Comparison of ENCODE assay signal across 8 cellular contexts in the genomic region with DNA sequence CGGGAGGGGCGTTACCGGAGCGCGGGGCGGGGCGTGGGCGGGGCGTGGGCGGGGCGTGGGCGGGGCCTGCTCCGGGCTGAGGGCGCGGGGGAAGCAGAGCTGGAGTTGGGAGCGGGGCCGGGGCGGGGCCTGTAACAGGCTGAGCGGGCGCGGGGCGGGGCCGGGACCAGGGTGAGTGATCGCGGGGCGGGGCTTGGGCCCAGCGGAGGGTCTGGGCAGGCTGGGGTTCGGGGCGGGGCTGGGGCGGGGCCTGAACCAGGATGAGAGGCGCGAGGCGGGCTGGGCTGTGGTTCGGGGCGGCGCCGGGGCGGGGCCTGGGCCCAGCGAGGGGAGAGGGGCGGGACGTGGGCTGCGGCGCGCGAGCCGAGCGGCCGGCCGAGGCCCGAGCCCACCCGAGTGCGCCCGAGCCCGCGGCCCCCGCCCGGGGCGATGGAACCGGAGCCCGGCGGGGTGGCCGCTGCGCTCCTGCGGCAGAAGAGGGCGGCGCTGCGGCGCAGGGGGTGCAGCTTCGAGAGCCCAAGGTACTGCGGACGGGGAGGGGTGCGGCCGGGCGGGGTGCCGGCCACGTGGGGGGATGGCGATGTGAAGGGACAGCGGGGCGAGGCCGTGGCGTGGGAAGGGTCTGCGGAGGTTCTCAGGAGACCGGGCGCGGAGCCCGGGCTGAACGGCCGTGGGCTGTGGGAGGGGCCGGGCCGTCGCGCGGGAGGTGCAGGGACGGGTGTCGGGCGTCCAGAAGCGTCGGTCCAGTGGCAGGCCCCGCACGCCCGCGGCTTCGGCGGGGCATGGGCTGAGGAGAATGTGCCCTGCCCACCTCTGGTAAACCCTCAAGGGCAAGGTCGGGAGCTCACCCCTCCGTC. TPM values are rescaled to one million over a fixed set of nuclear protein-coding genes. Genes with fewer than 3 reads are reported as not detected.
DNase-seq lines count a peak whose midpoint lies in the region; ATAC-seq and FAIRE-seq lines count a peak whose summit lies in the region.

No MANE protein-coding gene starts in this region.

- peak overlapping the region in 1 of 8 donors; percentile 58 for H3K27ac Mint-ChIP-seq in CD8-positive, alpha-beta memory T cell
- peak overlapping the region; percentile 85 for H3K27ac Mint-ChIP-seq in activated T-helper 17 cell treated with anti-CD3 and anti-CD28 coated beads, Interleukin-2, amount 50 U/mL, for 72 hours
- H3K27ac Mint-ChIP-seq in naive thymus-derived CD8-positive, alpha-beta T cell = peak overlapping the region in 5 of 10 donors; percentile 73 to 98 (median 85)
- H3K27ac Mint-ChIP-seq in stimulated activated effector memory CD8-positive, alpha-beta T cell treated with anti-CD3 and anti-CD28 coated beads, Interleukin-12 subunit alpha, Interleukin-12 subunit beta, amount 100 ng/mL, for 72 hours = peak overlapping the region; percentile 95

- POLR2A ChIA-PET in CD8-positive, alpha-beta memory T cell (lab: Charles Lee) = interaction anchor here (0.6 to 1.0 kb wide), 4 partner anchors 196 to 502 kb away, joined by 3 to 5 read pairs (median 4); a partner anchor contains a TSS
- POLR2A ChIA-PET in naive thymus-derived CD8-positive, alpha-beta T cell (lab: Charles Lee) = interaction anchor here (0.7 to 3.7 kb wide), 6 partner anchors 12 to 226 kb away, joined by 3 to 23 read pairs (median 5); a partner anchor contains a TSS

- H3K4me3 ChIP-seq in CD8-positive, alpha-beta memory T cell (ENCODE audit: low read length) = peak overlapping the region; percentile 63

- H3K4me1 ChIP-seq in CD8-positive, alpha-beta memory T cell (ENCODE audit: insufficient read depth, low read length) = peaks cover 35% of the 10 kb centered on the region

- no peaks in the 10 kb centered on the region for H3K9me3 Mint-ChIP-seq in CD8-positive, alpha-beta memory T cell
- H3K9me3 Mint-ChIP-seq in activated T-helper 17 cell treated with anti-CD3 and anti-CD28 coated beads, Interleukin-2, amount 50 U/mL, for 72 hours = no peaks in the 10 kb centered on the region
- no peaks in the 10 kb centered on the region for H3K9me3 Mint-ChIP-seq in naive thymus-derived CD8-positive, alpha-beta T cell
- no peaks in the 10 kb centered on the region for H3K9me3 Mint-ChIP-seq in stimulated activated effector memory CD8-positive, alpha-beta T cell treated with anti-CD3 and anti-CD28 coated beads, Interleukin-12 subunit alpha, Interleukin-12 subunit beta, amount 100 ng/mL, for 72 hours

- CTCF ChIA-PET in CD8-positive, alpha-beta memory T cell (lab: Charles Lee) = interaction anchor here (1.0 to 2.7 kb wide), 7 partner anchors 10 to 509 kb away, joined by 3 to 19 read pairs (median 4); a partner anchor contains a TSS

- no peaks in the 10 kb centered on the region for H3K27me3 ChIP-seq in CD8-positive, alpha-beta memory T cell (ENCODE audit: insufficient read depth, low read length, poor library complexity, severe bottlenecking)

- DNase-seq in CD8-positive, alpha-beta memory T cell = peak; percentile 80 to 95 (median 88)
- peak; percentile 41 for DNase-seq in KBM-7
- peak; percentile 76 for DNase-seq in RCC 7860 (ENCODE audit: low spot score)
- peak; percentile 69 for DNase-seq in fibroblast of peridontal ligament (ENCODE audit: extremely low read depth)
- DNase-seq in naive thymus-derived CD8-positive, alpha-beta T cell = peak; percentile 75 to 95 (median 85)
- peak; percentile 88 to 92 for DNase-seq in stimulated activated effector memory CD8-positive, alpha-beta T cell treated with anti-CD3 and anti-CD28 coated beads, Interleukin-12 subunit alpha, Interleukin-12 subunit beta, amount 100 ng/mL, for 72 hours (ENCODE audit: low spot score in 2 of 2)

- H3K36me3 Mint-ChIP-seq in CD8-positive, alpha-beta memory T cell = peaks cover 0 to 2% (median 0%) of the 10 kb centered on the region in 3 donors
- peaks cover 6% of the 10 kb centered on the region for H3K36me3 Mint-ChIP-seq in activated T-helper 17 cell treated with anti-CD3 and anti-CD28 coated beads, Interleukin-2, amount 50 U/mL, for 72 hours (ENCODE audit: low read depth)
- no peaks in the 10 kb centered on the region for H3K36me3 Mint-ChIP-seq in naive thymus-derived CD8-positive, alpha-beta T cell
- peaks cover 27% of the 10 kb centered on the region for H3K36me3 Mint-ChIP-seq in stimulated activated effector memory CD8-positive, alpha-beta T cell treated with anti-CD3 and anti-CD28 coated beads, Interleukin-12 subunit alpha, Interleukin-12 subunit beta, amount 100 ng/mL, for 72 hours

- peaks cover 27 to 46% (median 45%) of the 10 kb centered on the region in 3 donors for H3K4me1 Mint-ChIP-seq in CD8-positive, alpha-beta memory T cell
- H3K4me1 Mint-ChIP-seq in activated T-helper 17 cell treated with anti-CD3 and anti-CD28 coated beads, Interleukin-2, amount 50 U/mL, for 72 hours = peaks cover 10% of the 10 kb centered on the region
- peaks cover 22 to 48% (median 39%) of the 10 kb centered on the region in 4 donors for H3K4me1 Mint-ChIP-seq in naive thymus-derived CD8-positive, alpha-beta T cell
- H3K4me1 Mint-ChIP-seq in stimulated activated effector memory CD8-positive, alpha-beta T cell treated with anti-CD3 and anti-CD28 coated beads, Interleukin-12 subunit alpha, Interleukin-12 subunit beta, amount 100 ng/mL, for 72 hours = peaks cover 39% of the 10 kb centered on the region

- H3K27ac ChIP-seq in CD8-positive, alpha-beta memory T cell (ENCODE audit: low read depth, low read length) = no peak overlapping the region

- H3K27me3 Mint-ChIP-seq in CD8-positive, alpha-beta memory T cell = peaks cover 0 to 3% of the 10 kb centered on the region in 2 donors
- peaks cover 6% of the 10 kb centered on the region for H3K27me3 Mint-ChIP-seq in activated T-helper 17 cell treated with anti-CD3 and anti-CD28 coated beads, Interleukin-2, amount 50 U/mL, for 72 hours
- H3K27me3 Mint-ChIP-seq in naive thymus-derived CD8-positive, alpha-beta T cell = peaks cover 3 to 12% (median 9%) of the 10 kb centered on the region in 5 donors

- peak; percentile 37 for ATAC-seq in GM21526 (IDR thresholded peaks at IDR 0.05; ENCODE audit: low FRiP score, unreplicated experiment)
- ATAC-seq in activated T-helper 17 cell treated with anti-CD3 and anti-CD28 coated beads, Interleukin-2, amount 50 U/mL, for 72 hours (replicated peaks) = peak; percentile 87
- peak; percentile 66 to 72 for ATAC-seq in naive thymus-derived CD8-positive, alpha-beta T cell
- ATAC-seq in stimulated activated effector memory CD8-positive, alpha-beta T cell treated with anti-CD3 and anti-CD28 coated beads, Interleukin-12 subunit alpha, Interleukin-12 subunit beta, amount 100 ng/mL, for 72 hours = peak; percentile 84

- no peak for FAIRE-seq in RCC 7860 (lab: Jason Lieb, UNC)

- no peaks in the 10 kb centered on the region for H3K36me3 ChIP-seq in CD8-positive, alpha-beta memory T cell (ENCODE audit: insufficient read depth, low read length)

- H3K4me3 Mint-ChIP-seq in CD8-positive, alpha-beta memory T cell = peak overlapping the region; percentile 70 to 89 (median 83)
- peak overlapping the region; percentile 77 for H3K4me3 Mint-ChIP-seq in activated T-helper 17 cell treated with anti-CD3 and anti-CD28 coated beads, Interleukin-2, amount 50 U/mL, for 72 hours
- H3K4me3 Mint-ChIP-seq in naive thymus-derived CD8-positive, alpha-beta T cell = peak overlapping the region; percentile 61 to 91 (median 86)
- H3K4me3 Mint-ChIP-seq in stimulated activated effector memory CD8-positive, alpha-beta T cell treated with anti-CD3 and anti-CD28 coated beads, Interleukin-12 subunit alpha, Interleukin-12 subunit beta, amount 100 ng/mL, for 72 hours = peak overlapping the region; percentile 82

- in situ Hi-C loops in KBM-7 (cut with MboI; ENCODE audit: low pct_unique_long_range_greater_than_20kb, low sequenced_read_pairs) = no loop called here

- H3K9me3 ChIP-seq in CD8-positive, alpha-beta memory T cell (ENCODE audit: low read length) = no peaks in the 10 kb centered on the region

RNA-seq across cellular contexts. Expression of a gene that starts 39.5 kb away (rescaled TPM):
- total RNA-seq in CD8-positive, alpha-beta memory T cell = 1 to 10 TPM; 2.5 to 3.5 TPM
- polyA plus RNA-seq in CD8-positive, alpha-beta memory T cell = 0.25 TPM
- total RNA-seq in activated T-helper 17 cell treated with anti-CD3 and anti-CD28 coated beads, Interleukin-2, amount 50 U/mL, for 72 hours = 1 to 10 TPM; 2.8 to 5.1 TPM
- 1 to 10 TPM; 1.9 to 2.0 TPM for total RNA-seq in naive thymus-derived CD8-positive, alpha-beta T cell
- polyA plus RNA-seq in naive thymus-derived CD8-positive, alpha-beta T cell = under 1 TPM in 1 of 3 donors, not detected in 2; 0.43 TPM

Comparison
In these comparisons a context has a peak if more than half of its experiments do, and no peak if none do; other contexts are left out.
1. ATAC-seq: peak in every context shown above with its lines; median percentile 87 in activated T-helper 17 cell treated with anti-CD3 and anti-CD28 coated beads, Interleukin-2, amount 50 U/mL, for 72 hours; 84 in stimulated activated effector memory CD8-positive, alpha-beta T cell treated with anti-CD3 and anti-CD28 coated beads, Interleukin-12 subunit alpha, Interleukin-12 subunit beta, amount 100 ng/mL, for 72 hours; 69 in naive thymus-derived CD8-positive, alpha-beta T cell; 37 in GM21526.